ENCODE assay signal across 16 cellular contexts in the genomic region with DNA sequence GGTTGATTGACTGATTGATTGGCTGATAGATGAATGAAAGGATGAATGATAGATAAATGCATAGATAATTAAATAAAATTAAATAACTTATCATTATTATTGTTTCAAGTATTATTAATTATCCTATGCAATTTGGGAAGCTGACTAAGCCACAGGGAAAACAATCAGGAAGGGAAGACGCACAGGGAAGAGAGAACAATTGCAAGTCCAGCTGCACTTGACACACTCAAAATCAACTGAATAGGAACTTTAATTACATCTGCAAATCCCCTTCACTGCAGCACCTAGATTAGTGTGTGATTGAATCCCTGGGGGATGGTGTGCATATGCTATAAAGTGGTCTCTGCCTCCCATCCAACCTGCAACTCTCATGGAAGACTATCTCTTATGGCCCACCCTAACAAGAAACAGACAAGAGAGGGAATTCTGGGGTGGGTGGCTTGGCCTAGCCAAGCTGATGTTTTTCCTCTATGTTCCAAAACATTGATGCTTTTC.
DNase-seq lines count a peak whose midpoint lies in the region; ATAC-seq and TF ChIP-seq lines count a peak whose summit lies in the region.
"Had no signal": no experiment of that assay in that cellular context is flagged by ENCODE, and none has a peak within 500 bp of the region (broad histone marks: within the 10 kb centered on the region; RNA-seq: fewer than 3 reads in every experiment).

No MANE protein-coding gene starts in this region.

- intact Hi-C loops in MCF 10A (cut with micrococcal nuclease) = no loop called here
- intact Hi-C loops in mammary epithelial cell (cut with micrococcal nuclease) = no loop called here
- intact Hi-C loops in psoas muscle (cut with DNase I) = loop anchor here in 1 of 2 donors (5.0 kb wide), 2 partner anchors 34 to 164 kb away; no protein-coding TSS in a partner anchor

- H3K36me3 ChIP-seq in mammary epithelial cell (ENCODE audit: insufficient read depth, low read length) = no peaks in the 10 kb centered on the region
- no peaks in the 10 kb centered on the region for H3K36me3 ChIP-seq in psoas muscle (ENCODE audit: insufficient read depth in 1 of 2, low read depth in 1 of 2)
- H3K36me3 ChIP-seq in upper lobe of left lung = no peaks in the 10 kb centered on the region
- no peaks in the 10 kb centered on the region for H3K36me3 ChIP-seq in effector memory CD4-positive, alpha-beta T cell (ENCODE audit: control insufficient read depth, insufficient read depth, low read length)

- TF ChIP-seq EP300 in upper lobe of left lung (IDR thresholded peaks at IDR 0.05) = no peak

- dilution Hi-C loops in mammary epithelial cell (cut with HindIII; ENCODE audit: low sequenced_read_pairs) = no loop called here

- in situ Hi-C loops in mammary epithelial cell (cut with MboI; ENCODE audit: low sequenced_read_pairs in 2 of 2) = no loop called here

- H3K36me3 Mint-ChIP-seq in MCF 10A (ENCODE audit: insufficient read depth, unreplicated experiment) = peaks cover 6% of the 10 kb centered on the region
- no peaks in the 10 kb centered on the region for H3K36me3 Mint-ChIP-seq in osteocyte (ENCODE audit: unreplicated experiment)
- H3K36me3 Mint-ChIP-seq: CD4-positive, alpha-beta memory T cell had no signal

- no peak overlapping the region for H3K27ac ChIP-seq in mammary epithelial cell (ENCODE audit: insufficient read depth, low read depth, low read length)
- H3K27ac ChIP-seq in psoas muscle = peak overlapping the region; percentile 93
- H3K27ac ChIP-seq in upper lobe of left lung = no peak overlapping the region
- H3K27ac ChIP-seq in effector memory CD4-positive, alpha-beta T cell (ENCODE audit: insufficient read depth, low read length, poor library complexity, severe bottlenecking) = no peak overlapping the region
- H3K27ac ChIP-seq: C4-2B had no signal

- H3K27ac Mint-ChIP-seq in MCF 10A (ENCODE audit: low read depth, unreplicated experiment) (peak overlapping the region; percentile 90), osteocyte (ENCODE audit: unreplicated experiment) (no peak overlapping the region)
- H3K27ac Mint-ChIP-seq: CD4-positive, alpha-beta memory T cell; H9 had no signal

- no peak for DNase-seq in MCF 10A (ENCODE audit: unreplicated experiment)
- DNase-seq in mammary epithelial cell = no peak
- peak; percentile 50 for DNase-seq in dermis blood vessel endothelial cell
- no peak for DNase-seq in psoas muscle
- DNase-seq in upper lobe of left lung = no peak
- DNase-seq in osteocyte (ENCODE audit: extremely low spot score, unreplicated experiment) = no peak
- DNase-seq in effector CD8-positive, alpha-beta T cell (lab: John Stamatoyannopoulos, UW) = no peak
- DNase-seq in effector memory CD4-positive, alpha-beta T cell = no peak
- DNase-seq: 8988T; CD4-positive, alpha-beta memory T cell; COR-L47; DMS153; DMS79 treated with DMSO at 0.1 percent for 48 hours; GOT3; H9 had no signal

- H3K4me3 ChIP-seq in mammary epithelial cell (replicated peaks in 1 of 3; ENCODE audit: insufficient read depth in 1 of 3, low read depth in 2 of 3, low read length in 3 of 3) (no peak overlapping the region), psoas muscle (no peak overlapping the region), upper lobe of left lung (no peak overlapping the region)
- no peak overlapping the region for H3K4me3 ChIP-seq in effector memory CD4-positive, alpha-beta T cell (ENCODE audit: insufficient read depth, low read depth, low read length, poor library complexity, severe bottlenecking)

- POLR2A ChIA-PET in MCF 10A (lab: Yijun Ruan, JAX) = interaction anchor here (0.9 to 2.0 kb wide), 2 partner anchors 16 to 29 kb away, joined by 3 to 6 read pairs; no protein-coding TSS in a partner anchor

- H3K9me3 ChIP-seq in mammary epithelial cell (replicated peaks; ENCODE audit: insufficient read depth, low read length) (no peaks in the 10 kb centered on the region), psoas muscle (no peaks in the 10 kb centered on the region), upper lobe of left lung (no peaks in the 10 kb centered on the region)
- no peaks in the 10 kb centered on the region for H3K9me3 ChIP-seq in effector memory CD4-positive, alpha-beta T cell (ENCODE audit: control insufficient read depth, low read length)

- no peak overlapping the region for H3K4me2 ChIP-seq in mammary epithelial cell (ENCODE audit: insufficient read depth, low read depth, low read length)

- no peak overlapping the region for H2AFZ ChIP-seq in mammary epithelial cell (ENCODE audit: low read depth, low read length)

- BruUV-seq in MCF 10A (replicated peaks; lab: Mats Ljungman, UMichigan) (no TSS peak), mammary epithelial cell (replicated peaks; lab: Mats Ljungman, UMichigan) (no TSS peak)

- 100% methylated on average over 1 of the region's 1 CpG for WGBS in mammary epithelial cell (ENCODE audit: low coverage, missing lambda C conversion rate)
- 86 to 100% (median 96%) methylated on average over 1 of the region's 1 CpG for WGBS in psoas muscle, 3 donors
- WGBS in upper lobe of left lung, 2 donors = 95 to 97% methylated on average over 1 of the region's 1 CpG

- no peaks in the 10 kb centered on the region for H3K27me3 ChIP-seq in mammary epithelial cell (ENCODE audit: insufficient read depth, low read length)
- no peaks in the 10 kb centered on the region for H3K27me3 ChIP-seq in psoas muscle (ENCODE audit: insufficient read depth in 3 of 3, low read length in 2 of 3)
- no peaks in the 10 kb centered on the region for H3K27me3 ChIP-seq in upper lobe of left lung
- H3K27me3 ChIP-seq in effector memory CD4-positive, alpha-beta T cell (replicated peaks; ENCODE audit: control insufficient read depth, insufficient read depth, low read length, poor library complexity, severe bottlenecking) = no peaks in the 10 kb centered on the region

- TF ChIP-seq CTCF in MCF 10A (IDR thresholded peaks at IDR 0.05; ENCODE audit: unreplicated experiment) = no peak
- TF ChIP-seq CTCF in mammary epithelial cell (conservative IDR thresholded peaks at IDR 0.05 in 1 of 2, IDR thresholded peaks at IDR 0.05 in 1 of 2; ENCODE audit: extremely low read depth in 1 of 2, insufficient read depth in 1 of 2, low read depth in 1 of 2, low read length in 2 of 2) = no peak
- TF ChIP-seq CTCF in psoas muscle (IDR thresholded peaks at IDR 0.05) = no peak
- no peak for TF ChIP-seq CTCF in upper lobe of left lung (IDR thresholded peaks at IDR 0.05)
- no peak for TF ChIP-seq CTCF in osteocyte (IDR thresholded peaks at IDR 0.05)

- no peak for ATAC-seq in psoas muscle
- ATAC-seq in upper lobe of left lung (ENCODE audit: low FRiP score in 2 of 2) = no peak

- H3K9me3 Mint-ChIP-seq in MCF 10A (ENCODE audit: unreplicated experiment) = no peaks in the 10 kb centered on the region
- peaks cover 3% of the 10 kb centered on the region for H3K9me3 Mint-ChIP-seq in osteocyte (ENCODE audit: unreplicated experiment)
- H3K9me3 Mint-ChIP-seq: H9 had no signal

- CTCF ChIA-PET in MCF 10A (lab: Yijun Ruan, JAX) (interaction anchor here (0.6 to 1.2 kb wide), 3 partner anchors 8 to 794 kb away, joined by 3 to 5 read pairs (median 3); no protein-coding TSS in a partner anchor), mammary epithelial cell (lab: Charles Lee; ENCODE audit: low non-redundant PET) (no interaction called here)

- no peaks in the 10 kb centered on the region for H4K20me1 ChIP-seq in mammary epithelial cell (ENCODE audit: insufficient read depth, low read length)

- no peak for TF ChIP-seq POLR2A in upper lobe of left lung (IDR thresholded peaks at IDR 0.05)

- no peak overlapping the region for H3K4me3 Mint-ChIP-seq in MCF 10A (ENCODE audit: unreplicated experiment)
- H3K4me3 Mint-ChIP-seq in osteocyte (ENCODE audit: unreplicated experiment) = no peak overlapping the region
- H3K4me3 Mint-ChIP-seq: CD4-positive, alpha-beta memory T cell; H9 had no signal

- H3K27me3 Mint-ChIP-seq in MCF 10A (ENCODE audit: insufficient read depth, unreplicated experiment) (no peaks in the 10 kb centered on the region), osteocyte (ENCODE audit: unreplicated experiment) (no peaks in the 10 kb centered on the region)

- H3K79me2 ChIP-seq in mammary epithelial cell (ENCODE audit: insufficient read depth, low read length) = no peaks in the 10 kb centered on the region

- H3K9ac ChIP-seq in mammary epithelial cell (ENCODE audit: insufficient read depth, low read length) = no peak overlapping the region

- H3K4me1 Mint-ChIP-seq in MCF 10A (ENCODE audit: insufficient read depth, unreplicated experiment) (peaks cover 22% of the 10 kb centered on the region), osteocyte (ENCODE audit: unreplicated experiment) (peaks cover 16% of the 10 kb centered on the region)
- H3K4me1 Mint-ChIP-seq: CD4-positive, alpha-beta memory T cell had no signal

- H3K4me1 ChIP-seq in mammary epithelial cell (ENCODE audit: insufficient read depth, low read length) (peaks cover 15% of the 10 kb centered on the region), psoas muscle (peaks cover 40% of the 10 kb centered on the region), upper lobe of left lung (peaks cover 0 to 16% (median 3%) of the 10 kb centered on the region in 4 donors)
- no peaks in the 10 kb centered on the region for H3K4me1 ChIP-seq in effector memory CD4-positive, alpha-beta T cell (ENCODE audit: control insufficient read depth, insufficient read depth, low read length, poor library complexity, severe bottlenecking)
